In genomic region chr5:30121092-30121491, GRCh38 we compare ENCODE assay signal across 27 cellular contexts.
"Had no signal": no experiment of that assay in that cellular context is flagged by ENCODE, and none has a peak within 500 bp of the region (broad histone marks: within the 10 kb centered on the region; RNA-seq: fewer than 3 reads in every experiment).

No MANE protein-coding gene starts in this region.

- H3K9me3 ChIP-seq: left lung, lower lobe of right lung, ovary, right atrium auricular region, right lobe of liver, stomach, testis, thyroid gland, upper lobe of left lung, vagina had no signal

- H3K4me1 Mint-ChIP-seq: immature natural killer cell; naive thymus-derived CD8-positive, alpha-beta T cell; nephron; stimulated activated naive B cell treated with anti-CD40 and anti-IgM and Interleukin-4, amounts not matched to agents 10 μg/mL and 1 μg/mL and 100 μg/mL, for 72 hours had no signal

- FAIRE-seq: islet of Langerhans had no signal

- H3K27ac ChIP-seq: left lung, lower lobe of right lung, ovary, right atrium auricular region, right lobe of liver, stomach, testis, thyroid gland, transverse colon, upper lobe of left lung, vagina had no signal

- DNase-seq: hypothalamus; immature natural killer cell; kidney; left colon; left lung; lower lobe of right lung; mammary epithelial cell; mesenchymal stem cell; naive thymus-derived CD8-positive, alpha-beta T cell; ovary; right lobe of liver; stimulated activated CD4-positive, alpha-beta T cell treated with anti-CD3 and anti-CD28 coated beads, Interleukin-12 subunit alpha, Interleukin-12 subunit beta, amount 100 ng/mL, for 4 hours; stimulated activated CD4-positive, alpha-beta T cell treated with anti-CD3 and anti-CD28 coated beads, Interleukin-15, amount 100 ng/mL, for 24 hours; stimulated activated CD4-positive, alpha-beta T cell treated with anti-CD3 and anti-CD28 coated beads, Interleukin-2, amount 100 ng/mL, for 24 hours; stimulated activated CD4-positive, alpha-beta T cell treated with anti-CD3 and anti-CD28 coated beads, Interleukin-4, amount 100 ng/mL, for 1 hour; stimulated activated naive B cell treated with anti-CD40 and anti-IgM and Interleukin-4, amounts not matched to agents 10 μg/mL and 1 μg/mL and 100 μg/mL, for 72 hours; stimulated activated naive CD8-positive, alpha-beta T cell treated with anti-CD3 and anti-CD28 coated beads, Interleukin-15, Interleukin-2, amounts not matched to agents 100 U/mL and 50 U/mL, for 24 hours; stomach; testis; thyroid gland; transverse colon; upper lobe of left lung had no signal

- H3K4me3 Mint-ChIP-seq: immature natural killer cell; naive thymus-derived CD8-positive, alpha-beta T cell; nephron; stimulated activated naive B cell treated with anti-CD40 and anti-IgM and Interleukin-4, amounts not matched to agents 10 μg/mL and 1 μg/mL and 100 μg/mL, for 72 hours had no signal

- H3K4me3 ChIP-seq: left lung, lower lobe of right lung, ovary, right atrium auricular region, right lobe of liver, stomach, testis, thyroid gland, transverse colon, upper lobe of left lung, vagina had no signal

- H3K36me3 Mint-ChIP-seq: stimulated activated naive B cell treated with anti-CD40 and anti-IgM and Interleukin-4, amounts not matched to agents 10 μg/mL and 1 μg/mL and 100 μg/mL, for 72 hours had no signal

- H3K27ac Mint-ChIP-seq: immature natural killer cell; naive thymus-derived CD8-positive, alpha-beta T cell; nephron; progenitor cell of endocrine pancreas; stimulated activated naive B cell treated with anti-CD40 and anti-IgM and Interleukin-4, amounts not matched to agents 10 μg/mL and 1 μg/mL and 100 μg/mL, for 72 hours had no signal

- H3K9me3 Mint-ChIP-seq: nephron had no signal

- H3K4me1 ChIP-seq: left lung, lower lobe of right lung, right atrium auricular region, right lobe of liver, stomach, testis, thyroid gland, transverse colon, upper lobe of left lung, vagina had no signal

- H3K27me3 Mint-ChIP-seq: naive thymus-derived CD8-positive, alpha-beta T cell; progenitor cell of endocrine pancreas; stimulated activated naive B cell treated with anti-CD40 and anti-IgM and Interleukin-4, amounts not matched to agents 10 μg/mL and 1 μg/mL and 100 μg/mL, for 72 hours had no signal

- H3K36me3 ChIP-seq: left lung, lower lobe of right lung, ovary, right atrium auricular region, right lobe of liver, stomach, thyroid gland, transverse colon, upper lobe of left lung, vagina had no signal

- H3K27me3 ChIP-seq: left lung, ovary, right atrium auricular region, right lobe of liver, stomach, thyroid gland, transverse colon, upper lobe of left lung, vagina had no signal
